1 cellular context compared by ENCODE assay signal in the genomic region with DNA sequence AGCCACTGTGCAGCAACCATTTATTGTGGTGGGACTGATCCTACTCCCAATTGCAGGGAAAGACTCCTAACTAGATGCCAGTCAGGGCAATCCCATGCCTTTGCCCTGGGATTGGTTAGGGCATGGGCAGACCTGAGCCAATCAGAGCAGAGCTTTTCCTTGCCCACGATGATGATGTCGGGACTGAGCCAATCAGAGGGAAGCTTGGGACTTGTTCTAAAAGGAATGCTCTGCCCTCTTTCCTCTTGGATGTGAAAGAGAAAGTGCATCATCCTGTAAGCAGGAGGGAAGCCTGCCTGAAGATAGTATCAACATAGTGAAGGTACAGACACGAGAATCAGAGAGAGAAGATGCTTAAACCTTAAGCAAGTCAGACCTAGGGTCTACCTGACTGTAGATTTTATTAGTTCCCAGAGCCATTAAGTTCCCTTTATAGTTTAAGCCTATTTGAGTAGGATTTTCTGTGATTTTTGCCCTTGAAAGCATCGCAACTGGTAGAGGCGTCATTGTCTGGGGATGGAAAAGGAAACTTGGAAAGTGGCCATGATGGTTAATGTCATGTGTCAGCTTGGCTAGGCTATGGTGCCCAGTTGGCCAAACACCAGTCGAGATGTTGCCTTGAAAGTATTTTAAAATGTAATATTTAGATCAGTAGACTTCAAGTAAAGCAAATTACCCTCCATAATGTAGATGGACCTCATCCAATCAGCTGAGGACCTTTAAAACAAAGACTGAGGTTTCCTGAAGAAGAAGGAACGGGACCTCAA.
TF ChIP-seq lines count a peak whose summit lies in the region.

No MANE protein-coding gene starts in this region.

TF ChIP-seq in WTC11, 78 proteins besides CTCF, POLR2A, EP300 and RAD21 (continued from another document):
- TF ChIP-seq MLX (CRISPR knock-in tag; IDR thresholded peaks at IDR 0.05) = no peak
